13 cellular contexts compared by ENCODE assay signal in the genomic region with DNA sequence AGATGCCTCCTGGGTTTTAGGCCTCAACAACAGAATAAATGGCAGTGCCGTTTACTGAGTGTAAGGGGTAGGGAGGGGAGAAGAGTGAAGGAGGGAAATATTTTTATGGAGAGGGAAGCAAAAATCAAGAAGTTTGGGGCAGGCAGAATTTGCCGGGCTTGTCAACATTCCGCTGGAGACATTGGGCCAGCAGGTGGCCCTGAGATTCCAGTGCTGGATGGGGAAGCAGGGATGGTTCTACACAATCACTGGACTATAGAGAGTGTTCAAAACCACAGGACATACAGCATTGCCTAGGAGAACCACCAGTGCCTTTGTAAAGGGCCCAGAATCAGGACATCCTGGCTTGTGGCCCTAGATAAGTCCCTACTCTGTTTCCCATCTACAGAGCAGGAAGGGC.
DNase-seq lines count a peak whose midpoint lies in the region; ATAC-seq and TF ChIP-seq lines count a peak whose summit lies in the region.
"Had no signal": no experiment of that assay in that cellular context is flagged by ENCODE, and none has a peak within 500 bp of the region (broad histone marks: within the 10 kb centered on the region; RNA-seq: fewer than 3 reads in every experiment).

No MANE protein-coding gene starts in this region.

- no peak for TF ChIP-seq POLR2A in prostate gland (IDR thresholded peaks at IDR 0.05)
- TF ChIP-seq POLR2A in tibial nerve (IDR thresholded peaks at IDR 0.05), result no peak

- H3K36me3 ChIP-seq in lung (ENCODE audit: control insufficient read depth in 2 of 2, insufficient read depth in 2 of 2, low read length in 2 of 2) (no peaks in the 10 kb centered on the region), prostate gland (no peaks in the 10 kb centered on the region), tibial nerve (no peaks in the 10 kb centered on the region)

- H3K9me3 ChIP-seq in lung (ENCODE audit: control insufficient read depth in 2 of 2, insufficient read depth in 1 of 2, low read length in 1 of 2) (peaks cover 0 to 3% of the 10 kb centered on the region in 2 donors), prostate gland (no peaks in the 10 kb centered on the region), tibial nerve (no peaks in the 10 kb centered on the region)

- no peaks in the 10 kb centered on the region for H3K4me1 ChIP-seq in lung (ENCODE audit: control insufficient read depth in 2 of 2, insufficient read depth in 2 of 2, low read length in 2 of 2)
- peaks cover 3% of the 10 kb centered on the region for H3K4me1 ChIP-seq in prostate gland (replicated peaks)
- H3K4me1 ChIP-seq in tibial nerve, result peaks cover 0 to 31% (median 7%) of the 10 kb centered on the region in 4 donors

- no peak for TF ChIP-seq EP300 in tibial nerve (IDR thresholded peaks at IDR 0.05)

- DNase-seq in ecto neural progenitor cell (ENCODE audit: low spot score), result peak; percentile 25
- DNase-seq in lung (ENCODE audit: low spot score), result peak; percentile 14
- peak; percentile 2 for DNase-seq in prostate gland (ENCODE audit: low spot score)
- DNase-seq in tibial nerve (ENCODE audit: low spot score in 2 of 2), result no peak
- no peak for DNase-seq in cortex of kidney (lab: John Stamatoyannopoulos, UW)
- DNase-seq: AML-193; CD4-positive, alpha-beta T cell; DMS153; DMS79; GDM1; H9 had no signal

- no peak overlapping the region for H3K4me3 ChIP-seq in lung
- H3K4me3 ChIP-seq in prostate gland, result no peak overlapping the region
- no peak overlapping the region for H3K4me3 ChIP-seq in tibial nerve

- intact Hi-C loops in prostate gland (cut with DNase I), result loop anchor here (10.0 kb wide), 1 partner anchor 234 kb away; no protein-coding TSS in a partner anchor

- WGBS in lung, 2 donors, result 95 to 100% methylated on average over 3 of the region's 3 CpGs
- 99% methylated on average over 3 of the region's 3 CpGs for WGBS in prostate gland
- 91 to 94% methylated on average over 3 of the region's 3 CpGs for WGBS in tibial nerve, 2 donors

- H3K27ac ChIP-seq in lung (ENCODE audit: low read depth in 1 of 2, low read length in 1 of 2) (no peak overlapping the region), prostate gland (no peak overlapping the region), tibial nerve (no peak overlapping the region)
- H3K27ac ChIP-seq: C4-2B had no signal

- H3K27me3 ChIP-seq in lung (ENCODE audit: control insufficient read depth, insufficient read depth) (no peaks in the 10 kb centered on the region), prostate gland (replicated peaks; ENCODE audit: insufficient read depth) (no peaks in the 10 kb centered on the region), tibial nerve (no peaks in the 10 kb centered on the region)

- ATAC-seq in lung (ENCODE audit: insufficient read depth, low FRiP score) (no peak), GM18873 (IDR thresholded peaks at IDR 0.05; ENCODE audit: low FRiP score, unreplicated experiment) (no peak)

- no peak for TF ChIP-seq CTCF in lung (IDR thresholded peaks at IDR 0.05; ENCODE audit: control extremely low read depth, extremely low read depth)
- no peak for TF ChIP-seq CTCF in prostate gland (IDR thresholded peaks at IDR 0.05)
- TF ChIP-seq CTCF in tibial nerve (IDR thresholded peaks at IDR 0.05), result no peak

Comparison
In these comparisons a context has a peak if more than half of its experiments do, and no peak if none do; other contexts are left out.
1. DNase-seq: peak in ecto neural progenitor cell (single experiment), lung (single experiment) and prostate gland (single experiment); none in tibial nerve (0 of 2) and cortex of kidney (single experiment).